In the genomic region with DNA sequence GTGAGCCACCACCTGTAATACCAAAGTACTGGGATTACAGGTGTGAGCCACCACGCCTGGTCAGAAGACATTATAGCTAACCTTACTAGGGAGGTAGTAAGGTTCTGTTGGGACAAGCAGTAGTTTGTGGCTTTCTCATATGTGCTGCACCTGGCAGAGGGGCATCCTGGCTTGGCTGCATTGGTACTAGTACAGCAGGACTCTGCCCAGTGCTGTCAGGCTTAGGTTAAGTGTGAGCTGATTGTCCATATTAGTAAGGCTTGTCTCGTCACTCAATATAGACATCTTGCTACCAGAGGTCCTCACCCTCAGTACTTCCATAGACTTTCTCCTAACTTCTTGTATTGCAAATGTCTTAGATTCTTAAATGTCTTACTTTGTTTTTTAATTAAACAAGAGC, we compare ENCODE assay signal across 20 cellular contexts.
"Had no signal": no experiment of that assay in that cellular context is flagged by ENCODE, and none has a peak within 500 bp of the region (broad histone marks: within the 10 kb centered on the region; RNA-seq: fewer than 3 reads in every experiment).

No MANE protein-coding gene starts in this region.

- H3K9ac ChIP-seq: SK-N-SH had no signal

- ATAC-seq: Panc1, PC-3 had no signal

- H3K27me3 ChIP-seq: MG63 had no signal

- H3K4me3 ChIP-seq: MG63 had no signal

- H3K9me3 ChIP-seq: MG63, SK-N-SH had no signal

- DNase-seq: Karpas-422; KG1; MG63; NCI-H1092; NCI-H1105 treated with DMSO at 0.1 percent for 48 hours; NCI-H1417 treated with DMSO at 0.1 percent for 48 hours; NCI-H146; NCI-H1694 treated with DMSO at 0.1 percent for 48 hours; NCI-H1930; NCI-H2081; NCI-H2107; NCI-H2227 treated with DMSO at 0.1 percent for 48 hours; NCI-H524 treated with DMSO at 0.1 percent for 48 hours; NCI-H69; NCI-H774; NK-92 treated with Interleukin-12 subunit alpha and Interleukin-12 subunit beta, amount 100 ng/mL, for 24 hours; PC-3; SHP77; SK-N-SH had no signal

- H3K4me2 ChIP-seq: SK-N-SH had no signal
